In the genomic region with DNA sequence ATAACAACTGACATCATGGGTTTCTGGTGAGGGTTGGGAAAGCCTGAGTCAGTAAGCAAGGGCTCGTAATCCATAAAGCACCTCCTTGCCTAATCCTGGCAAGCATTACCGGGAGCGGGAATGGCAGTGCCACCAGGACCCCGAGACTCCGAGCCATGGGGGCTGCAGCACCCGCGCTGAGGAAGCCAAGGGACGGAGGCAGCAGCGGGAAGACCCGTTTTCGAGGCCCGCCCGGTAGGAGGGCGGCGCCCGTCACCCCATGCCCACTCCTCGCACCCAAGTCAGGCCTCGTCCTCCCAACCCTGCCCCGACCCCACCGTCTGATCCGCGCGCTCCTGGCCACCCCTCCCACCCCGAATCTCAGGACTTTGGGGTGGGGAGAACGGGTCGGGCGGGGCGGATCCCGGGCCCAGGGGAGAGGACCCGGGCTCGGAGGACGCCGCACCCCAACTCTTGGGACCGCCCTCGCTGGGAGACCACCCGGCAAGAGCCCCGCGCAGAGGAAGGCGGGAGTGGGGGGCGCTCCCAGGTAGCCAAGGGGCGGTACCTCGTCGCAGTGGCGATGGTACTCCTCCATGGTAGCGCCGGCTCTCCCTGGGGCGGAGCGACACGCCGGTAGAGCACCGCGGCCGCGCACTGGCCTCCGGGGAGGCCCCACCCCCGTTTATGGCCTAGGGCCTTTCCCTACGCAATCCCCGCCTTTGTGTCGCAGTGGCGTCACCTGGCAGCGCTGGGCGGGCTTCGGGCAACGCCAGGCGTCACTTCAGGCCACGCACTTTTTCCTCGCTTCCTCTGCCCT, we compare ENCODE assay signal across 8 cellular contexts. TPM values are rescaled to one million over a fixed set of nuclear protein-coding genes. Genes with fewer than 3 reads are reported as not detected.
DNase-seq lines count a peak whose midpoint lies in the region; ATAC-seq and TF ChIP-seq lines count a peak whose summit lies in the region.

A gene with protein sequence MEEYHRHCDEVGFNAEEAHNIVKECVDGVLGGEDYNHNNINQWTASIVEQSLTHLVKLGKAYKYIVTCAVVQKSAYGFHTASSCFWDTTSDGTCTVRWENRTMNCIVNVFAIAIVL (minus strand): TSS at position 638 of the 799 bp plus-strand sequence. CDS start 61 bp downstream, at position 577.

- intact Hi-C loops in aorta (cut with DNase I), result no loop called here

- H3K27me3 ChIP-seq in rectal smooth muscle tissue (ENCODE audit: control insufficient read depth, insufficient read depth, low read length), result no peaks in the 10 kb centered on the region
- no peaks in the 10 kb centered on the region for H3K27me3 ChIP-seq in aorta (ENCODE audit: control insufficient read depth in 1 of 2, insufficient read depth in 2 of 2, low read length in 1 of 2)

- 1 to 32% methylated on average over 47 to 67 of the region's 67 CpGs for WGBS in aorta, 2 donors

- no peaks in the 10 kb centered on the region for H3K9me3 ChIP-seq in aorta (ENCODE audit: control insufficient read depth, low read length)

- TF ChIP-seq CTCF in GM12875 (IDR thresholded peaks at IDR 0.05; ENCODE audit: borderline replicate concordance, insufficient read depth, low read depth, low read length) (no peak), astrocyte of the cerebellum (IDR thresholded peaks at IDR 0.05; ENCODE audit: low read depth, low read length, missing control alignments) (no peak)

- peak; percentile 68 for DNase-seq in NCI-H1436 (lab: John Stamatoyannopoulos, UW)
- DNase-seq in T-helper 22 cell (ENCODE audit: low read depth), result peak; percentile 68
- no peak for DNase-seq in astrocyte of the cerebellum (ENCODE audit: low read depth)
- peak; percentile 48 for DNase-seq in hepatic stellate cell (ENCODE audit: low spot score)
- DNase-seq in aorta, result peak; percentile 89 to 93

- H3K27ac ChIP-seq in rectal smooth muscle tissue (ENCODE audit: low read depth, low read length), result peak within 1 kb of the TSS; percentile 80
- H3K27ac ChIP-seq in aorta (ENCODE audit: low read depth in 1 of 2, low read length in 2 of 2), result peak within 1 kb of the TSS; percentile 47 to 91

- no peak within 1 kb of the TSS for H3K9ac ChIP-seq in rectal smooth muscle tissue (ENCODE audit: low read length)

- no peaks in the 10 kb centered on the region for H3K4me1 ChIP-seq in rectal smooth muscle tissue (ENCODE audit: control insufficient read depth, insufficient read depth, low read length)
- no peaks in the 10 kb centered on the region for H3K4me1 ChIP-seq in aorta (ENCODE audit: control insufficient read depth in 1 of 2, insufficient read depth in 2 of 2, low read length in 2 of 2)

- H3K4me3 ChIP-seq in GM12875 (ENCODE audit: low read depth, low read length), result peak within 1 kb of the TSS; percentile 56
- H3K4me3 ChIP-seq in astrocyte of the cerebellum (ENCODE audit: low read depth, low read length), result peak within 1 kb of the TSS; percentile 61
- H3K4me3 ChIP-seq in rectal smooth muscle tissue (ENCODE audit: low read length), result peak within 1 kb of the TSS; percentile 82
- peak within 1 kb of the TSS; percentile 57 to 93 for H3K4me3 ChIP-seq in aorta (ENCODE audit: low read length in 2 of 2)

- ATAC-seq in HG02642 (IDR thresholded peaks at IDR 0.05; ENCODE audit: poor library complexity, unreplicated experiment), result peak; percentile 100
- peak; percentile 97 for ATAC-seq in aorta (ENCODE audit: low FRiP score)

- in situ Hi-C loops in astrocyte of the cerebellum (cut with HindIII; ENCODE audit: low sequenced_read_pairs), result no loop called here

- H3K36me3 ChIP-seq in rectal smooth muscle tissue (ENCODE audit: control insufficient read depth, insufficient read depth, low read length) (no peaks in the 10 kb centered on the region), aorta (ENCODE audit: control insufficient read depth in 1 of 2, insufficient read depth in 2 of 2, low read length in 1 of 2) (no peaks in the 10 kb centered on the region)

RNA-seq across cellular contexts. Expression of the gene that starts here (rescaled TPM):
- total RNA-seq in aorta, result 10 to 100 TPM; 43.2 to 65.3 TPM
- polyA plus RNA-seq in aorta, result 10 to 100 TPM; 50.0 to 94.0 TPM
